In genomic region chr1:214259353-214259982, GRCh38 we compare ENCODE assay signal across 14 cellular contexts. TPM values are rescaled to one million over a fixed set of nuclear protein-coding genes. Genes with fewer than 3 reads are reported as not detected.
DNase-seq lines count a peak whose midpoint lies in the region; ATAC-seq, FAIRE-seq and TF ChIP-seq lines count a peak whose summit lies in the region.
"Had no signal": no experiment of that assay in that cellular context is flagged by ENCODE, and none has a peak within 500 bp of the region (broad histone marks: within the 10 kb centered on the region; RNA-seq: fewer than 3 reads in every experiment).

No MANE protein-coding gene starts in this region.

- H3K4me1 ChIP-seq in endothelial cell of umbilical vein (ENCODE audit: control insufficient read depth, extremely low read depth, insufficient read depth, low read length), result peaks cover 24% of the 10 kb centered on the region
- H3K4me1 ChIP-seq: uterus had no signal

- FAIRE-seq in endothelial cell of umbilical vein (lab: Jason Lieb, UNC), result peak; percentile 8

- H3K4me2 ChIP-seq in endothelial cell of umbilical vein (ENCODE audit: insufficient read depth, low read length), result peak overlapping the region; percentile 26

- no peak for TF ChIP-seq POLR2A in endothelial cell of umbilical vein (IDR thresholded peaks at IDR 0.05; ENCODE audit: low read depth, low read length)
- no peak for TF ChIP-seq POLR2A in GM18505 (IDR thresholded peaks at IDR 0.05; ENCODE audit: borderline replicate concordance, extremely low read depth, insufficient read depth, insufficient read length)

- BruUV-seq in endothelial cell of umbilical vein (replicated peaks; lab: Mats Ljungman, UMichigan), result TSS peak; percentile 28

- H3K4me3 ChIP-seq in endothelial cell of umbilical vein (replicated peaks in 1 of 3; ENCODE audit: insufficient read depth in 1 of 3, low read depth in 1 of 3, low read length in 3 of 3), result no peak overlapping the region
- H3K4me3 ChIP-seq: uterus had no signal

- peaks cover 46% of the 10 kb centered on the region for H3K27me3 Mint-ChIP-seq in activated T-helper 1 cell treated with anti-CD3 and anti-CD28 coated beads, Interleukin-12 subunit alpha, Interleukin-12 subunit beta, Interleukin-2, Interleukin-4 antibody, amounts not matched to agents 30 ng/mL and 10 ng/mL and 1 ng/mL, durations not matched to agents 14 hours and 24 hours and 36 hours (ENCODE audit: insufficient read depth)

- ATAC-seq in GM21447 (IDR thresholded peaks at IDR 0.05; ENCODE audit: unreplicated experiment) (peak; percentile 58), GM18505 (IDR thresholded peaks at IDR 0.05; ENCODE audit: unreplicated experiment) (no peak)
- ATAC-seq: left colon had no signal

- POLR2A ChIA-PET in endothelial cell of umbilical vein (lab: Charles Lee), result no interaction called here

- dilution Hi-C loops in endothelial cell of umbilical vein (cut with MboI; ENCODE audit: extremely low pct_ligation_motif_present, low sequenced_read_pairs), result no loop called here

- peaks cover 27% of the 10 kb centered on the region for H3K4me1 Mint-ChIP-seq in activated T-helper 1 cell treated with anti-CD3 and anti-CD28 coated beads, Interleukin-12 subunit alpha, Interleukin-12 subunit beta, Interleukin-2, Interleukin-4 antibody, amounts not matched to agents 30 ng/mL and 10 ng/mL and 1 ng/mL, durations not matched to agents 14 hours and 24 hours and 36 hours (ENCODE audit: low read depth)

- H3K4me3 Mint-ChIP-seq in activated T-helper 1 cell treated with anti-CD3 and anti-CD28 coated beads, Interleukin-12 subunit alpha, Interleukin-12 subunit beta, Interleukin-2, Interleukin-4 antibody, amounts not matched to agents 30 ng/mL and 10 ng/mL and 1 ng/mL, durations not matched to agents 14 hours and 24 hours and 36 hours, result no peak overlapping the region

- H3K79me2 ChIP-seq in endothelial cell of umbilical vein (ENCODE audit: control insufficient read depth, insufficient read depth, low read length), result no peaks in the 10 kb centered on the region

- no peak overlapping the region for H3K27ac Mint-ChIP-seq in activated T-helper 1 cell treated with anti-CD3 and anti-CD28 coated beads, Interleukin-12 subunit alpha, Interleukin-12 subunit beta, Interleukin-2, Interleukin-4 antibody, amounts not matched to agents 30 ng/mL and 10 ng/mL and 1 ng/mL, durations not matched to agents 14 hours and 24 hours and 36 hours

- CTCF ChIA-PET in endothelial cell of umbilical vein (lab: Charles Lee), result interaction anchor here (1.0 to 7.0 kb wide), 5 partner anchors 18 to 69 kb away, joined by 3 to 284 read pairs (median 22); no protein-coding TSS in a partner anchor

- no peaks in the 10 kb centered on the region for H3K36me3 ChIP-seq in endothelial cell of umbilical vein (ENCODE audit: control insufficient read depth in 2 of 2, extremely low read depth in 1 of 2, insufficient read depth in 2 of 2, low read length in 2 of 2)
- H3K36me3 ChIP-seq: uterus had no signal

- peaks cover 0 to 1% of the 10 kb centered on the region in 2 experiments for H3K27me3 ChIP-seq in endothelial cell of umbilical vein (ENCODE audit: control insufficient read depth in 2 of 2, insufficient read depth in 2 of 2, low read length in 2 of 2)

- H2AFZ ChIP-seq in endothelial cell of umbilical vein (ENCODE audit: low read depth, low read length), result peak overlapping the region; percentile 26

- peak overlapping the region; percentile 19 for H3K27ac ChIP-seq in endothelial cell of umbilical vein (ENCODE audit: insufficient read depth, low read depth, low read length)
- H3K27ac ChIP-seq: uterus had no signal

- intact Hi-C loops in endothelial cell of umbilical vein (cut with micrococcal nuclease), result no loop called here
- intact Hi-C loops in activated T-helper 1 cell treated with anti-CD3 and anti-CD28 coated beads, Interleukin-12 subunit alpha, Interleukin-12 subunit beta, Interleukin-2, Interleukin-4 antibody, amounts not matched to agents 30 ng/mL and 10 ng/mL and 1 ng/mL, durations not matched to agents 14 hours and 24 hours and 36 hours (cut with micrococcal nuclease), result no loop called here

- no peaks in the 10 kb centered on the region for H3K9me1 ChIP-seq in endothelial cell of umbilical vein (replicated peaks; ENCODE audit: control insufficient read depth, extremely low read depth, insufficient read depth, low read length)

- H3K9me3 ChIP-seq in endothelial cell of umbilical vein (replicated peaks; ENCODE audit: control insufficient read depth, insufficient read depth, low read length), result no peaks in the 10 kb centered on the region
- H3K9me3 ChIP-seq: uterus had no signal

- H3K36me3 Mint-ChIP-seq in activated T-helper 1 cell treated with anti-CD3 and anti-CD28 coated beads, Interleukin-12 subunit alpha, Interleukin-12 subunit beta, Interleukin-2, Interleukin-4 antibody, amounts not matched to agents 30 ng/mL and 10 ng/mL and 1 ng/mL, durations not matched to agents 14 hours and 24 hours and 36 hours (ENCODE audit: low read depth), result no peaks in the 10 kb centered on the region

- no peak for TF ChIP-seq CTCF in endothelial cell of umbilical vein (IDR thresholded peaks at IDR 0.05; ENCODE audit: extremely low read depth in 1 of 2, insufficient read depth in 1 of 2, low read depth in 1 of 2, low read length in 2 of 2)

- peak; percentile 60 for DNase-seq in DMS53 (lab: John Stamatoyannopoulos, UW)
- peak; percentile 40 for DNase-seq in NCI-H460 (ENCODE audit: extremely low read depth, low read depth)
- peak; percentile 42 for DNase-seq in endothelial cell of umbilical vein (ENCODE audit: low read depth, low spot score)
- DNase-seq in NCI-H1417 treated with DMSO at 0.1 percent for 48 hours (lab: John Stamatoyannopoulos, UW), result no peak
- DNase-seq in DMS 273 (lab: John Stamatoyannopoulos, UW; ENCODE audit: unreplicated experiment), result no peak
- DNase-seq in activated T-helper 1 cell treated with anti-CD3 and anti-CD28 coated beads, Interleukin-12 subunit alpha, Interleukin-12 subunit beta, Interleukin-2, Interleukin-4 antibody, amounts not matched to agents 30 ng/mL and 10 ng/mL and 1 ng/mL, durations not matched to agents 14 hours and 24 hours and 36 hours (ENCODE audit: low spot score), result no peak
- DNase-seq: aorta, COR-L47, left colon, NCI-H1092 treated with DMSO at 0.1 percent for 48 hours, posterior cingulate gyrus, uterus had no signal

- no peaks in the 10 kb centered on the region for H3K9me3 Mint-ChIP-seq in activated T-helper 1 cell treated with anti-CD3 and anti-CD28 coated beads, Interleukin-12 subunit alpha, Interleukin-12 subunit beta, Interleukin-2, Interleukin-4 antibody, amounts not matched to agents 30 ng/mL and 10 ng/mL and 1 ng/mL, durations not matched to agents 14 hours and 24 hours and 36 hours

- H3K9ac ChIP-seq in endothelial cell of umbilical vein (replicated peaks; ENCODE audit: extremely low read depth, insufficient read depth, low read length), result no peak overlapping the region

- H4K20me1 ChIP-seq in endothelial cell of umbilical vein (replicated peaks; ENCODE audit: control insufficient read depth, extremely low read depth, insufficient read depth, low read length), result no peaks in the 10 kb centered on the region

TF ChIP-seq in endothelial cell of umbilical vein, 7 proteins besides CTCF, POLR2A, EP300 and RAD21:
- TF ChIP-seq GATA2 (IDR thresholded peaks at IDR 0.05; ENCODE audit: insufficient read depth, insufficient read length, low read depth, low read length) (peak; percentile 49), JUN (IDR thresholded peaks at IDR 0.05; ENCODE audit: borderline replicate concordance, insufficient read depth, insufficient read length, low read depth) (no peak), POLR2AphosphoS5 (IDR thresholded peaks at IDR 0.05; ENCODE audit: insufficient read depth, low read depth, low read length) (no peak), FOS (IDR thresholded peaks at IDR 0.05; ENCODE audit: borderline replicate concordance, insufficient read depth, low read length) (peak; percentile 40)

RNA-seq across cellular contexts. Expression of gene SMYD2, which starts 21.5 kb away (rescaled TPM):
- 45.0 and 52.8 TPM in 2 replicates for total RNA-seq in NCI-H460 (2014; rRNA removed; shearing (Covaris generic))
- polyA plus RNA-seq in NCI-H460 (2014; cell fraction: nucleus; rRNA removed), result 72.5 and 82.2 TPM in 2 replicates
- 20.9 and 22.0 TPM in 2 replicates for total RNA-seq in endothelial cell of umbilical vein
- 6.6 and 8.0 TPM in 2 replicates for polyA plus RNA-seq in endothelial cell of umbilical vein
- polyA plus RNA-seq in endothelial cell of umbilical vein (2011; cell fraction: cytosol; rRNA removed), result 14.7 and 15.5 TPM in 2 replicates
- 19.1 and 21.5 TPM in 2 replicates for polyA plus RNA-seq in endothelial cell of umbilical vein (2011; cell fraction: nucleus; rRNA removed)
- polyA plus RNA-seq in endothelial cell of umbilical vein (2012), result 10.6 and 22.1 TPM in 2 replicates
- 7.0 and 11.0 TPM in 2 replicates for polyA minus RNA-seq in endothelial cell of umbilical vein
- polyA minus RNA-seq in endothelial cell of umbilical vein (2011; cell fraction: cytosol; rRNA and poly(A)+ RNA removed), result 18.8 TPM
- polyA minus RNA-seq in endothelial cell of umbilical vein (2011; cell fraction: nucleus; rRNA and poly(A)+ RNA removed), result 5.0 and 7.5 TPM in 2 replicates
- 25.7 and 26.8 TPM in 2 replicates for total RNA-seq in activated T-helper 1 cell treated with anti-CD3 and anti-CD28 coated beads, Interleukin-12 subunit alpha, Interleukin-12 subunit beta, Interleukin-2, Interleukin-4 antibody, amounts not matched to agents 30 ng/mL and 10 ng/mL and 1 ng/mL, durations not matched to agents 14 hours and 24 hours and 36 hours

Comparison
In these comparisons a context has a peak if more than half of its experiments do, and no peak if none do; other contexts are left out.
1. DNase-seq: peak in DMS53 (single experiment), NCI-H460 (single experiment) and endothelial cell of umbilical vein (single experiment); none in NCI-H1417 treated with DMSO at 0.1 percent for 48 hours (single experiment), DMS 273 (single experiment) and activated T-helper 1 cell treated with anti-CD3 and anti-CD28 coated beads, Interleukin-12 subunit alpha, Interleukin-12 subunit beta, Interleukin-2, Interleukin-4 antibody, amounts not matched to agents 30 ng/mL and 10 ng/mL and 1 ng/mL, durations not matched to agents 14 hours and 24 hours and 36 hours (single experiment).